ENCODE assay signal across 9 cellular contexts in the genomic region with DNA sequence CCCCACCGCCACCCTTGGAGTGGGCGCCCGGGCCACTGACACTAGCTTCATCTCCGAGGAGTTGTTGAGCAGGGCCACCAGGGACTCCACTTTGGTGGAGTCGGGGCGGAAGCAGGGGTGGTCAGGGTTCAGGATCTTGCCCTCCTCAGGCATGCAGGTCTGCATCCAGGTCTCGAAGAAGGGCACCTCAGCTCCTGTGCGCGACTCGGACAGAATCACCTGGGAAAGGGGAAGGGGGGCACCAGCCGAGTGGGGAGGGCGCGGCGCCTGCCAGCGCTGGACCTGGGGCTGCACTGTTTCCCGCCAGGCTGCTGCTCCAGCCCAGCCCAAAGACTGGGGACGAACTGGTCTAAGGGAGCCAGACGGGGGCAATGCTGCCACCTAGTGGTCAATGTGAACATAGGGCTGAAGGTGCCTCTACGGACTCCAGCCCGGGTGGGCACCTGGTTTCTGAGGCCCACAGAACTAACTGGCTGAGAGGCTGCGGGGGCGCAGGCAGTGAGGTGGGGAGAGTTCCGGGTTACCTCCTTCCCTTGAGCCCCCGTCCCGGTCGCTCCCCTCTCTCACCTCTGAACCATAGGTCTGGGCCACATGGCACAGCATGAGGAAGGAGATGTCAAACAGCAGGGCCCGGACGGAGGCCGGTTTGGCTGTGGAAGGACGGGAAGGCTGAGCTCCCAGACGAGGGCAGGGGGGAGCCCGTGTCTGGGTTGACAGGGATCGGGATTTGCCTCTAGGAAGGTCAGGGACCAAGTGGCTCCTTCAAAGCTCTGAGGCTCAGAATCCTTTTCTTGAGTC. TPM values are rescaled to one million over a fixed set of nuclear protein-coding genes. Genes with fewer than 3 reads are reported as not detected.
A peak's percentile ranks its signal among the peaks of the same experiment; 100 is the strongest.
DNase-seq lines count a peak whose midpoint lies in the region; ATAC-seq, FAIRE-seq and TF ChIP-seq lines count a peak whose summit lies in the region.
"Had no signal": no experiment of that assay in that cellular context is flagged by ENCODE, and none has a peak within 500 bp of the region (broad histone marks: within the 10 kb centered on the region; RNA-seq: fewer than 3 reads in every experiment).

No MANE protein-coding gene starts in this region.

- H3K27ac Mint-ChIP-seq in activated T-cell treated with anti-CD3 and anti-CD28 coated beads, Interleukin-2, amount 50 U/mL, for 72 hours, result no peak overlapping the region
- peak overlapping the region; percentile 64 for H3K27ac Mint-ChIP-seq in nephron progenitor cell

- ATAC-seq in activated T-cell treated with anti-CD3 and anti-CD28 coated beads, Interleukin-2, amount 50 U/mL, for 72 hours (replicated peaks in 1 of 2), result peak; percentile 87 to 88
- no peak for ATAC-seq in HG02938 (IDR thresholded peaks at IDR 0.05; ENCODE audit: unreplicated experiment)

- no peaks in the 10 kb centered on the region for H3K9me3 Mint-ChIP-seq in activated T-cell treated with anti-CD3 and anti-CD28 coated beads, Interleukin-2, amount 50 U/mL, for 72 hours
- H3K9me3 Mint-ChIP-seq in nephron progenitor cell, result no peaks in the 10 kb centered on the region

- no peak for FAIRE-seq in RCC 7860 (lab: Jason Lieb, UNC)

- H3K27me3 Mint-ChIP-seq in activated T-cell treated with anti-CD3 and anti-CD28 coated beads, Interleukin-2, amount 50 U/mL, for 72 hours (ENCODE audit: low read depth), result no peaks in the 10 kb centered on the region
- H3K27me3 Mint-ChIP-seq in nephron progenitor cell (ENCODE audit: low read depth, poor library complexity), result no peaks in the 10 kb centered on the region

- DNase-seq in DMS53 treated with DMSO at 0.1 percent for 48 hours (lab: John Stamatoyannopoulos, UW; ENCODE audit: unreplicated experiment) (peak; percentile 19), KG1 (lab: John Stamatoyannopoulos, UW) (peak; percentile 62), RCC 7860 (ENCODE audit: low spot score) (peak; percentile 59), fibroblast of mammary gland (ENCODE audit: low read depth) (peak; percentile 87), nephron progenitor cell (peak; percentile 86)
- DNase-seq in activated T-cell treated with anti-CD3 and anti-CD28 coated beads, Interleukin-2, amount 50 U/mL, for 72 hours, result peak; percentile 77 to 78
- peak; percentile 38 to 83 (median 64) for DNase-seq in stimulated activated naive CD4-positive, alpha-beta T cell (lab: John Stamatoyannopoulos, UW)

- H3K4me1 Mint-ChIP-seq in activated T-cell treated with anti-CD3 and anti-CD28 coated beads, Interleukin-2, amount 50 U/mL, for 72 hours (ENCODE audit: low read depth), result peaks cover 19% of the 10 kb centered on the region
- H3K4me1 Mint-ChIP-seq in nephron progenitor cell, result peaks cover 6% of the 10 kb centered on the region

- no peak overlapping the region for H3K4me3 Mint-ChIP-seq in activated T-cell treated with anti-CD3 and anti-CD28 coated beads, Interleukin-2, amount 50 U/mL, for 72 hours
- no peak overlapping the region for H3K4me3 Mint-ChIP-seq in nephron progenitor cell

- TF ChIP-seq CTCF in fibroblast of mammary gland (conservative IDR thresholded peaks at IDR 0.05; ENCODE audit: control insufficient read depth, insufficient read depth, low read depth, low read length) (peak; percentile 88), nephron progenitor cell (IDR thresholded peaks at IDR 0.05) (peak; percentile 92)

- no peak overlapping the region for H3K4me3 ChIP-seq in fibroblast of mammary gland (ENCODE audit: control insufficient read depth, low read depth, low read length)

- H3K36me3 Mint-ChIP-seq in activated T-cell treated with anti-CD3 and anti-CD28 coated beads, Interleukin-2, amount 50 U/mL, for 72 hours (ENCODE audit: insufficient read depth in 2 of 2), result peaks cover 10 to 24% of the 10 kb centered on the region in 2 donors
- H3K36me3 Mint-ChIP-seq in nephron progenitor cell (ENCODE audit: low read depth), result peaks cover 50% of the 10 kb centered on the region

RNA-seq across cellular contexts. Expression of a gene that starts 11.8 kb away (rescaled TPM):
- not detected for total RNA-seq in activated T-cell treated with anti-CD3 and anti-CD28 coated beads, Interleukin-2, amount 50 U/mL, for 72 hours
- total RNA-seq: activated CD8-positive, alpha-beta memory T cell treated with anti-CD3 and anti-CD28 coated beads for 36 hours had no signal

RNA-seq across cellular contexts. Expression of a gene that starts 27.2 kb away (rescaled TPM):
- 10 to 100 TPM; 82.6 to 97.0 TPM for total RNA-seq in activated T-cell treated with anti-CD3 and anti-CD28 coated beads, Interleukin-2, amount 50 U/mL, for 72 hours

RNA-seq across cellular contexts. Expression of a gene that starts 35.8 kb away (rescaled TPM):
- total RNA-seq in activated T-cell treated with anti-CD3 and anti-CD28 coated beads, Interleukin-2, amount 50 U/mL, for 72 hours, result 10 to 100 TPM; 12.2 to 14.7 TPM

RNA-seq across cellular contexts. Expression of a gene that starts 46.4 kb away (rescaled TPM):
- 100 to 1,000 TPM in 1 of 2 donors, 10 to 100 TPM in 1; 95.5 to 103 TPM for total RNA-seq in activated T-cell treated with anti-CD3 and anti-CD28 coated beads, Interleukin-2, amount 50 U/mL, for 72 hours

Comparison
In these comparisons a context has a peak if more than half of its experiments do, and no peak if none do; other contexts are left out.
1. DNase-seq: peak in every context shown above with its lines; median percentile 87 in fibroblast of mammary gland; 86 in nephron progenitor cell; 78 in activated T-cell treated with anti-CD3 and anti-CD28 coated beads, Interleukin-2, amount 50 U/mL, for 72 hours; 64 in stimulated activated naive CD4-positive, alpha-beta T cell; 62 in KG1; 59 in RCC 7860; 19 in DMS53 treated with DMSO at 0.1 percent for 48 hours.